In the genomic region with DNA sequence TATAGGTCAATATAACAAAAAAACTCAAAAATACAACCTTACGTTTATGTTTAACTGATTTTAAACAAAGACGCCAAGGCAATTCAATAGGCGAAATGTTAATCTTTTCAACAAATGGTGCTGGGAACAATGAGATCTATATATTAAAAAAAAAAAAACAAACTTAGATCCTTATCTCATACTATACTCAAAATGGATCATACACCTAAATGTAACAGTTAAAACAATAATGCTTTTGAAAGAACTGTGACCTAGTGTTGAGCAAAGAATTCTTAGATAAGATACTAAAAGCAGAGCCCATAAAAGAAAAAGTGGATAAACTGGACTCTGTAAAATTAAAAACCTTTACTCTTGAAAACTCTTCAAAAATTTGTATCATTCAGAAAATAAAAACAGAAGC, we compare ENCODE assay signal across 24 cellular contexts. TPM values are rescaled to one million over a fixed set of nuclear protein-coding genes. Genes with fewer than 3 reads are reported as not detected.
DNase-seq lines count a peak whose midpoint lies in the region; ATAC-seq, FAIRE-seq and TF ChIP-seq lines count a peak whose summit lies in the region.
"Had no signal": no experiment of that assay in that cellular context is flagged by ENCODE, and none has a peak within 500 bp of the region (broad histone marks: within the 10 kb centered on the region; RNA-seq: fewer than 3 reads in every experiment).

No MANE protein-coding gene starts in this region.

- H3K27me3 ChIP-seq in GM12878 (replicated peaks in 1 of 2; ENCODE audit: control insufficient read depth in 2 of 2, insufficient read depth in 2 of 2, low read length in 1 of 2), result no peaks in the 10 kb centered on the region
- no peaks in the 10 kb centered on the region for H3K27me3 ChIP-seq in brain microvascular endothelial cell (replicated peaks)
- H3K27me3 ChIP-seq: BLaER1 had no signal

- H3K36me3 Mint-ChIP-seq in T-helper 1 cell treated with Interleukin-12 subunit alpha and Interleukin-12 subunit beta and Interleukin-4 antibody, amounts not matched to agents 30 μg/mL and 1 μg/mL, for 36 hours (ENCODE audit: low read depth), result peaks cover 40% of the 10 kb centered on the region
- H3K36me3 Mint-ChIP-seq in HFFc6 (ENCODE audit: low read depth), result peaks cover 36% of the 10 kb centered on the region
- H3K36me3 Mint-ChIP-seq in activated CD4-positive, alpha-beta memory T cell treated with anti-CD3 and anti-CD28 coated beads, Interleukin-2, amount 10 ng/mL, durations not matched to agents 7 days and 5 days (ENCODE audit: low read depth), result peaks cover 40% of the 10 kb centered on the region

- no peak for TF ChIP-seq POLR2A in GM12878 (IDR thresholded peaks at IDR 0.05; ENCODE audit: low read depth, low read length)

- H3K9ac ChIP-seq in GM12878 (ENCODE audit: control insufficient read depth, insufficient read depth, low read length), result no peak overlapping the region
- H3K9ac ChIP-seq: BLaER1 had no signal

- H3K79me2 ChIP-seq in GM12878 (ENCODE audit: control insufficient read depth, insufficient read depth, low read length), result peaks cover 8% of the 10 kb centered on the region

- no peak for TF ChIP-seq RAD21 in GM12878 (IDR thresholded peaks at IDR 0.05; ENCODE audit: insufficient read depth, low read depth, low read length)

- no peak for ATAC-seq in GM12878
- ATAC-seq in mucosa of descending colon, result peak; percentile 55
- ATAC-seq: CD8-positive, alpha-beta T cell; GM23338; HCT116 had no signal

- RAD21 ChIA-PET in GM12878 (lab: Charles Lee; ENCODE audit: unreplicated experiment), result no interaction called here

- POLR2A ChIA-PET in GM12878 (lab: Charles Lee), result no interaction called here
- POLR2A ChIA-PET in activated CD4-positive, alpha-beta memory T cell treated with anti-CD3 and anti-CD28 coated beads, Interleukin-2, amount 10 ng/mL, durations not matched to agents 7 days and 5 days (lab: Charles Lee), result no interaction called here

- H2AFZ ChIP-seq in GM12878 (ENCODE audit: control insufficient read depth, low read depth, low read length), result no peak overlapping the region
- H2AFZ ChIP-seq: GM23338 had no signal

- H3K4me2 ChIP-seq in GM12878 (ENCODE audit: control insufficient read depth, insufficient read depth), result no peak overlapping the region; the same call in 1 of the 2 replicates
- H3K4me2 ChIP-seq: BLaER1, GM23338 had no signal

- no TSS peak for BruUV-seq in GM12878 (replicated peaks; lab: Mats Ljungman, UMichigan)

- WGBS in GM12878 (ENCODE audit: insufficient coverage, insufficient replicate concordance, low lambda C conversion rate, missing lambda C conversion rate), result 96% methylated on average over 3 of the region's 3 CpGs

- peaks cover 32% of the 10 kb centered on the region for H3K4me1 Mint-ChIP-seq in T-helper 1 cell treated with Interleukin-12 subunit alpha and Interleukin-12 subunit beta and Interleukin-4 antibody, amounts not matched to agents 30 μg/mL and 1 μg/mL, for 36 hours (ENCODE audit: low read depth)
- peaks cover 44% of the 10 kb centered on the region for H3K4me1 Mint-ChIP-seq in HFFc6 (ENCODE audit: low read depth)
- peaks cover 29% of the 10 kb centered on the region for H3K4me1 Mint-ChIP-seq in activated CD4-positive, alpha-beta memory T cell treated with anti-CD3 and anti-CD28 coated beads, Interleukin-2, amount 10 ng/mL, durations not matched to agents 7 days and 5 days
- H3K4me1 Mint-ChIP-seq: GM23338 had no signal

- in situ Hi-C loops in GM12878 (cut with MboI) (loop anchor here (10.0 kb wide), 1 partner anchor 317 kb away; no protein-coding TSS in a partner anchor), brain microvascular endothelial cell (cut with HindIII; ENCODE audit: low pct_ligation_motif_present, low sequenced_read_pairs) (no loop called here)

- no peaks in the 10 kb centered on the region for H3K27me3 Mint-ChIP-seq in T-helper 1 cell treated with Interleukin-12 subunit alpha and Interleukin-12 subunit beta and Interleukin-4 antibody, amounts not matched to agents 30 μg/mL and 1 μg/mL, for 36 hours (ENCODE audit: low read depth)
- no peaks in the 10 kb centered on the region for H3K27me3 Mint-ChIP-seq in HFFc6 (ENCODE audit: insufficient read depth)
- no peaks in the 10 kb centered on the region for H3K27me3 Mint-ChIP-seq in activated CD4-positive, alpha-beta memory T cell treated with anti-CD3 and anti-CD28 coated beads, Interleukin-2, amount 10 ng/mL, durations not matched to agents 7 days and 5 days
- H3K27me3 Mint-ChIP-seq: B cell; CD4-positive, CD25-positive, alpha-beta regulatory T cell had no signal

- no peaks in the 10 kb centered on the region for H4K20me1 ChIP-seq in GM12878 (ENCODE audit: control insufficient read depth, insufficient read depth)

- H3K4me3 ChIP-seq in GM12878, result no peak overlapping the region
- no peak overlapping the region for H3K4me3 ChIP-seq in mucosa of descending colon
- H3K4me3 ChIP-seq in brain microvascular endothelial cell (ENCODE audit: low read depth, low read length), result no peak overlapping the region
- H3K4me3 ChIP-seq: BLaER1, GM23338 had no signal

- intact Hi-C loops in GM12878 (cut with micrococcal nuclease; ENCODE audit: unreplicated experiment) (no loop called here), mucosa of descending colon (cut with DNase I, micrococcal nuclease) (no loop called here)

- 0 out of 2 replicates have a peak, but pooled peaks cover 3% of the 10 kb centered on the region for H3K4me1 ChIP-seq in GM12878 (ENCODE audit: control insufficient read depth, insufficient read depth, low read length)
- no peaks in the 10 kb centered on the region for H3K4me1 ChIP-seq in mucosa of descending colon (ENCODE audit: low read depth)
- H3K4me1 ChIP-seq: BLaER1, Caco-2 had no signal

- peak overlapping the region; percentile 56 for H3K27ac Mint-ChIP-seq in T-helper 1 cell treated with Interleukin-12 subunit alpha and Interleukin-12 subunit beta and Interleukin-4 antibody, amounts not matched to agents 30 μg/mL and 1 μg/mL, for 36 hours
- H3K27ac Mint-ChIP-seq in HFFc6, result 0 out of 2 replicates have a peak overlapping the region, but pooled peaks have one; percentile 20
- no peak overlapping the region for H3K27ac Mint-ChIP-seq in activated CD4-positive, alpha-beta memory T cell treated with anti-CD3 and anti-CD28 coated beads, Interleukin-2, amount 10 ng/mL, durations not matched to agents 7 days and 5 days
- H3K27ac Mint-ChIP-seq: B cell had no signal

- H3K9me3 Mint-ChIP-seq in T-helper 1 cell treated with Interleukin-12 subunit alpha and Interleukin-12 subunit beta and Interleukin-4 antibody, amounts not matched to agents 30 μg/mL and 1 μg/mL, for 36 hours, result no peaks in the 10 kb centered on the region
- H3K9me3 Mint-ChIP-seq in HFFc6, result no peaks in the 10 kb centered on the region
- no peaks in the 10 kb centered on the region for H3K9me3 Mint-ChIP-seq in activated CD4-positive, alpha-beta memory T cell treated with anti-CD3 and anti-CD28 coated beads, Interleukin-2, amount 10 ng/mL, durations not matched to agents 7 days and 5 days
- H3K9me3 Mint-ChIP-seq: CD4-positive, CD25-positive, alpha-beta regulatory T cell; CD8-positive, alpha-beta T cell; GM23338; H9 had no signal

- SMC1A ChIA-PET in GM12878 (lab: Charles Lee; ENCODE audit: uncharacterized antibody, unreplicated experiment), result interaction anchor here (0.6 to 1.9 kb wide), 2 partner anchors 13 to 110 kb away, joined by 3 to 7 read pairs; no protein-coding TSS in a partner anchor

- CTCF ChIA-PET in GM12878 (lab: Yijun Ruan, JAX), result no interaction called here
- CTCF ChIA-PET in activated CD4-positive, alpha-beta memory T cell treated with anti-CD3 and anti-CD28 coated beads, Interleukin-2, amount 10 ng/mL, durations not matched to agents 7 days and 5 days (lab: Charles Lee), result no interaction called here

- no peak for TF ChIP-seq CTCF in HFFc6 (IDR thresholded peaks at IDR 0.05)
- no peak for TF ChIP-seq CTCF in GM12878 (IDR thresholded peaks at IDR 0.05 in 2 of 3, conservative IDR thresholded peaks at IDR 0.05 in 1 of 3; ENCODE audit: control insufficient read depth in 2 of 3, extremely low read depth in 1 of 3, insufficient read depth in 1 of 3, low read depth in 3 of 3, low read length in 3 of 3)
- TF ChIP-seq CTCF in mucosa of descending colon (IDR thresholded peaks at IDR 0.05), result no peak
- TF ChIP-seq CTCF in brain microvascular endothelial cell (IDR thresholded peaks at IDR 0.05; ENCODE audit: low read depth, low read length, missing control alignments), result no peak

- no peak for TF ChIP-seq EP300 in GM12878 (IDR thresholded peaks at IDR 0.05; ENCODE audit: borderline replicate concordance in 1 of 2, control insufficient read depth in 1 of 2, low read depth in 2 of 2, low read length in 2 of 2)

- no peak overlapping the region for H3K4me3 Mint-ChIP-seq in T-helper 1 cell treated with Interleukin-12 subunit alpha and Interleukin-12 subunit beta and Interleukin-4 antibody, amounts not matched to agents 30 μg/mL and 1 μg/mL, for 36 hours
- H3K4me3 Mint-ChIP-seq in HFFc6, result no peak overlapping the region
- no peak overlapping the region for H3K4me3 Mint-ChIP-seq in activated CD4-positive, alpha-beta memory T cell treated with anti-CD3 and anti-CD28 coated beads, Interleukin-2, amount 10 ng/mL, durations not matched to agents 7 days and 5 days
- H3K4me3 Mint-ChIP-seq: B cell; CD4-positive, CD25-positive, alpha-beta regulatory T cell; CD8-positive, alpha-beta T cell; GM23338; H9 had no signal

- H3K9me3 ChIP-seq in GM12878 (replicated peaks; ENCODE audit: control insufficient read depth, insufficient read depth, low read length) (no peaks in the 10 kb centered on the region; the same call in 1 of the 3 replicates), mucosa of descending colon (no peaks in the 10 kb centered on the region)
- H3K9me3 ChIP-seq: BLaER1, Caco-2 had no signal

- DNase-seq in T-helper 1 cell, result no peak
- no peak for DNase-seq in HFFc6
- DNase-seq in GM12878 (ENCODE audit: low read depth, low spot score), result no peak
- DNase-seq in mucosa of descending colon, result no peak
- no peak for DNase-seq in brain microvascular endothelial cell
- no peak for DNase-seq in NCI-H2227 treated with DMSO at 0.1 percent for 48 hours (lab: John Stamatoyannopoulos, UW)
- no peak for DNase-seq in activated CD4-positive, alpha-beta memory T cell treated with anti-CD3 and anti-CD28 coated beads, Interleukin-2, amount 10 ng/mL, durations not matched to agents 7 days and 5 days
- DNase-seq: Caco-2; CD4-positive, CD25-positive, alpha-beta regulatory T cell; CD8-positive, alpha-beta T cell; DMS153; EL; GDM1; H9 had no signal

- H3K36me3 ChIP-seq in GM12878 (ENCODE audit: control insufficient read depth in 2 of 2, insufficient read depth in 2 of 2, low read length in 1 of 2) (peaks cover 0 to 7% of the 10 kb centered on the region in 2 experiments; a peak in 3 of 4 replicates), mucosa of descending colon (ENCODE audit: low read depth) (no peaks in the 10 kb centered on the region), brain microvascular endothelial cell (replicated peaks) (no peaks in the 10 kb centered on the region)

- H3K27ac ChIP-seq in GM12878 (ENCODE audit: control insufficient read depth, insufficient read depth) (peak overlapping the region; percentile 52; the same call in 1 of the 2 replicates), brain microvascular endothelial cell (no peak overlapping the region)
- H3K27ac ChIP-seq: 22Rv1, BLaER1, C4-2B had no signal

- no peak for FAIRE-seq in GM12878 (lab: Jason Lieb, UNC)
- FAIRE-seq: A204.1, GM12891, GM18507 had no signal

RNA-seq across cellular contexts. Expression of a gene that starts 8.6 kb away (rescaled TPM):
- 10 to 100 TPM; 15.4 to 19.3 (median 18.0) TPM for total RNA-seq in HFFc6 (2021; fragmentation: NEBNext Ultra II Directional; extraction: Animal tissue kit (Norgen Biotek cat#: 25700))
- total RNA-seq in GM12878 (2013; cell fraction: nucleolus; rRNA removed), result 91.4 and 101 TPM in 2 replicates
- total RNA-seq in GM12878 (2014; rRNA removed) (14.5 and 22.2 TPM in 2 replicates), GM12878 (2014; rRNA removed; fragmentation: Illumina TruSeq; extraction: Trizol) (19.5 and 19.6 TPM in 2 replicates), GM12878 (2021) (18.5 and 20.2 TPM in 2 replicates), mucosa of descending colon (10 to 100 TPM; 29.1 to 53.0 (median 46.2) TPM)
- polyA plus RNA-seq in GM12878 (2011; ENCODE audit: low read depth), result 7.3 TPM
- polyA plus RNA-seq in GM12878 (2011; rRNA removed) (44.2 and 55.9 TPM in 2 replicates), GM12878 (2014; fragmentation: Illumina TruSeq; extraction: Trizol) (19.9 and 20.8 TPM in 2 replicates), GM12878 (2014; fragmentation: Nextera tagmentation; extraction: Ambion mirVana) (10 to 100 TPM in 1 of 2 experiments, 1 to 10 TPM in 1; 9.1 to 14.4 TPM), GM12878 (2014; rRNA removed) (17.3 and 19.8 TPM in 2 replicates), GM12878 (2016; fragmentation: Nextera tagmentation; extraction: Ambion mirVana) (10 to 100 TPM; 21.0 to 23.3 TPM)
- 22.8 and 29.3 TPM in 2 replicates for polyA plus RNA-seq in GM12878 (2011; cell fraction: cytosol; rRNA removed)
- 32.3 and 39.7 TPM in 2 replicates for polyA plus RNA-seq in GM12878 (2011; cell fraction: nucleus; rRNA removed)
- 11.5 and 13.3 TPM in 2 replicates for polyA plus RNA-seq in GM12878 (2012)
- polyA minus RNA-seq in GM12878 (2011; rRNA and poly(A)+ RNA removed), result 32.1 and 38.7 TPM in 2 replicates
- 13.0 and 14.2 TPM in 2 replicates for polyA minus RNA-seq in GM12878 (2011; cell fraction: cytosol; rRNA and poly(A)+ RNA removed)
- 14.4 and 22.2 TPM in 2 replicates for polyA minus RNA-seq in GM12878 (2011; cell fraction: nucleus; rRNA and poly(A)+ RNA removed)
- 10 to 100 TPM; 15.3 to 19.5 TPM for total RNA-seq in activated CD4-positive, alpha-beta memory T cell treated with anti-CD3 and anti-CD28 coated beads, Interleukin-2, amount 10 ng/mL, durations not matched to agents 7 days and 5 days
